Comparison of ENCODE assay signal across 16 cellular contexts in the genomic region with DNA sequence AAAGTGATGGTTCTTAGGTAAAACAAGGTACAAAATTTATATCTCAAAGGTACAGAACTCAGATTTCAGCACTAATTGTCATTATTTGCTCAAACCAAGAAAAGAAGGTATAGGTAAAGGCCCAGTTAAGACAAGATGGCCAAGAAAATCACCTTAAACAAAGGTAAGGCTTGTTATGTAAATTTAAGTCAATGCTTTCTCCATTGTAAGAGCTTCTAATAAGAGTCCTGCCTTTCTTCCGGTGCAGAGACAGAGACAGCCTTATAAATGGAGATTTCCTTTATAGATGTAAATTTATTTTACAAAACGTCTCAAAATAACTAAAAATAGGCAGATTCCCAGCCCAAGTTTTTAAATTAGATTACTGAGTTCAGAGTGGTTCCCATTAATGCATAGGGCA.
DNase-seq lines count a peak whose midpoint lies in the region; ATAC-seq and TF ChIP-seq lines count a peak whose summit lies in the region.
"Had no signal": no experiment of that assay in that cellular context is flagged by ENCODE, and none has a peak within 500 bp of the region (broad histone marks: within the 10 kb centered on the region; RNA-seq: fewer than 3 reads in every experiment).

No MANE protein-coding gene starts in this region.

- H3K36me3 Mint-ChIP-seq in H9 (ENCODE audit: insufficient read depth in 1 of 3, low read depth in 3 of 3) (peaks cover 13 to 22% (median 20%) of the 10 kb centered on the region in 3 experiments), endodermal cell (ENCODE audit: low read depth) (peaks cover 12% of the 10 kb centered on the region)
- H3K36me3 Mint-ChIP-seq: CD14-positive monocyte; CD4-positive, alpha-beta memory T cell had no signal

- TF ChIP-seq CTCF in H9 (conservative IDR thresholded peaks at IDR 0.05) (no peak), endodermal cell (conservative IDR thresholded peaks at IDR 0.05) (no peak), foreskin keratinocyte (conservative IDR thresholded peaks at IDR 0.05) (no peak)

- H2BK20ac ChIP-seq in H9 (ENCODE audit: low read depth, low read length, poor library complexity, severe bottlenecking): no peak overlapping the region

- no peak overlapping the region for H4K91ac ChIP-seq in H9 (ENCODE audit: insufficient read length, low read depth, low read length)

- H3K4me3 Mint-ChIP-seq in H9 (no peak overlapping the region), endodermal cell (no peak overlapping the region)
- H3K4me3 Mint-ChIP-seq: CD14-positive monocyte; CD4-positive, alpha-beta memory T cell had no signal

- H3K27me3 ChIP-seq in H9 (ENCODE audit: insufficient read depth, low read length) (no peaks in the 10 kb centered on the region), NT2/D1 (ENCODE audit: insufficient read depth, insufficient read length) (no peaks in the 10 kb centered on the region), endodermal cell (ENCODE audit: control insufficient read depth, insufficient read depth, low read length, poor library complexity, severe bottlenecking) (no peaks in the 10 kb centered on the region), foreskin keratinocyte (no peaks in the 10 kb centered on the region)

- no peak overlapping the region for H3T11ph ChIP-seq in H9 (ENCODE audit: low read length)

- H3K4me1 Mint-ChIP-seq in H9 (peaks cover 20 to 27% of the 10 kb centered on the region in 2 experiments), endodermal cell (no peaks in the 10 kb centered on the region)
- H3K4me1 Mint-ChIP-seq: CD14-positive monocyte; CD4-positive, alpha-beta memory T cell had no signal

- H3K27ac ChIP-seq in H9 (ENCODE audit: insufficient read length, low read depth, low read length): peak overlapping the region; percentile 55
- no peak overlapping the region for H3K27ac ChIP-seq in endodermal cell (ENCODE audit: low read depth, low read length)
- no peak overlapping the region for H3K27ac ChIP-seq in foreskin keratinocyte
- H3K27ac ChIP-seq: BLaER1, HL-60 had no signal

- no peak overlapping the region for H3K14ac ChIP-seq in H9 (ENCODE audit: insufficient read depth, low read length)

- H3K9me3 Mint-ChIP-seq in H9 (peaks cover 65 to 79% of the 10 kb centered on the region in 2 experiments), endodermal cell (peaks cover 69% of the 10 kb centered on the region)

- H3K56ac ChIP-seq in H9 (ENCODE audit: insufficient read length, low read depth, low read length): no peak overlapping the region

- no peaks in the 10 kb centered on the region for H3K23me2 ChIP-seq in H9 (ENCODE audit: insufficient read length, low read depth, low read length, poor library complexity, severe bottlenecking)

- H3K23ac ChIP-seq in H9 (ENCODE audit: insufficient read length, low read depth, low read length): no peak overlapping the region

- no peak overlapping the region for H4K5ac ChIP-seq in H9 (ENCODE audit: insufficient read length, low read depth, low read length)

- H2AFZ ChIP-seq in H9 (ENCODE audit: low read length): no peak overlapping the region

- no CpG with 5 or more reads among the region's 2 CpGs for WGBS in H9 (ENCODE audit: extremely low coverage, insufficient read length, low lambda C conversion rate)
- WGBS in endodermal cell (ENCODE audit: insufficient coverage in 1 of 2, insufficient read length in 1 of 2), 2 experiments: 50% methylated on average over 1 of the region's 2 CpGs; no CpG with 5 or more reads in 1 of the 2 experiments

- H3K36me3 ChIP-seq in NT2/D1 (ENCODE audit: insufficient read depth, insufficient read length, low read length) (no peaks in the 10 kb centered on the region), endodermal cell (ENCODE audit: control insufficient read depth, insufficient read depth, low read length) (no peaks in the 10 kb centered on the region)
- H3K36me3 ChIP-seq: BLaER1 had no signal

- no peaks in the 10 kb centered on the region for H3K79me2 ChIP-seq in H9 (ENCODE audit: insufficient read depth, low read length)

- no peak overlapping the region for H2AK5ac ChIP-seq in H9 (ENCODE audit: insufficient read length, low read length)

- no peak overlapping the region for H4K8ac ChIP-seq in H9 (replicated peaks; ENCODE audit: insufficient read length, low read depth, low read length)

- H3K9ac ChIP-seq in H9 (ENCODE audit: extremely low read depth, insufficient read length, low read length) (no peak overlapping the region), NT2/D1 (ENCODE audit: insufficient read length, low read depth) (no peak overlapping the region), endodermal cell (ENCODE audit: extremely low read depth, low read length, poor library complexity, severe bottlenecking) (no peak overlapping the region)
- H3K9ac ChIP-seq: BLaER1 had no signal

- ATAC-seq in GM19035 (IDR thresholded peaks at IDR 0.05; ENCODE audit: unreplicated experiment): no peak
- ATAC-seq in foreskin keratinocyte: no peak

- H3K79me1 ChIP-seq in H9 (ENCODE audit: insufficient read depth, low read depth, low read length, poor library complexity, severe bottlenecking): no peaks in the 10 kb centered on the region

- no peak overlapping the region for H2BK5ac ChIP-seq in H9 (ENCODE audit: insufficient read length, low read length)

- H3K27me3 Mint-ChIP-seq in H9 (ENCODE audit: low read depth) (no peaks in the 10 kb centered on the region; the same call in none of the 2 replicates), endodermal cell (ENCODE audit: insufficient read depth) (no peaks in the 10 kb centered on the region)
- H3K27me3 Mint-ChIP-seq: CD4-positive, alpha-beta memory T cell had no signal

- H3K4me3 ChIP-seq in NT2/D1 (ENCODE audit: insufficient read length, low read depth): no peak overlapping the region
- peak overlapping the region; percentile 28 for H3K4me3 ChIP-seq in endodermal cell (ENCODE audit: low read length)
- H3K4me3 ChIP-seq: BLaER1 had no signal

- peaks cover 19% of the 10 kb centered on the region for H3K9me3 ChIP-seq in H9 (ENCODE audit: control insufficient read depth, low read depth, low read length)
- no peaks in the 10 kb centered on the region for H3K9me3 ChIP-seq in NT2/D1 (ENCODE audit: insufficient read depth, low read length)
- H3K9me3 ChIP-seq in endodermal cell (ENCODE audit: control insufficient read depth, low read length): no peaks in the 10 kb centered on the region
- H3K9me3 ChIP-seq: BLaER1 had no signal

- no peak overlapping the region for H2BK120ac ChIP-seq in H9 (ENCODE audit: low read depth, low read length, poor library complexity, severe bottlenecking)

- no peak overlapping the region for H2BK15ac ChIP-seq in H9 (ENCODE audit: low read depth, low read length)

- no peak overlapping the region for H2BK12ac ChIP-seq in H9 (ENCODE audit: insufficient read length, low read depth, low read length)

- H3K27ac Mint-ChIP-seq in H9: peak overlapping the region; percentile 18 to 88 (median 77); a peak in 5 of 7 replicates
- no peak overlapping the region for H3K27ac Mint-ChIP-seq in endodermal cell
- H3K27ac Mint-ChIP-seq: CD14-positive monocyte; CD4-positive, alpha-beta memory T cell had no signal

- H3K18ac ChIP-seq in H9 (ENCODE audit: insufficient read length, low read depth, low read length): no peak overlapping the region

- H3K4me2 ChIP-seq in H9 (ENCODE audit: insufficient read depth, insufficient read length, low read length): peak overlapping the region; percentile 5
- H3K4me2 ChIP-seq: BLaER1 had no signal

- H3K4ac ChIP-seq in H9 (ENCODE audit: low read depth, low read length): no peak overlapping the region

- no peaks in the 10 kb centered on the region for H4K20me1 ChIP-seq in H9 (ENCODE audit: control insufficient read depth, insufficient read depth, insufficient read length)
- H4K20me1 ChIP-seq: BLaER1 had no signal

- DNase-seq in H9: no peak
- DNase-seq in NT2/D1 (ENCODE audit: low read depth, low spot score): peak; percentile 22
- DNase-seq in endodermal cell: no peak
- DNase-seq in inferior parietal cortex (ENCODE audit: extremely low spot score): no peak
- DNase-seq in NCI-H446 (lab: John Stamatoyannopoulos, UW): no peak
- DNase-seq in foreskin keratinocyte: no peak
- DNase-seq: 8988T; CD4-positive, alpha-beta memory T cell; DMS153; DMS79 treated with DMSO at 0.1 percent for 48 hours; GF-D8; HCEC 1CT had no signal

- H3K4me1 ChIP-seq in H9 (ENCODE audit: insufficient read depth, low read length) (no peaks in the 10 kb centered on the region), NT2/D1 (ENCODE audit: insufficient read depth, insufficient read length) (no peaks in the 10 kb centered on the region), endodermal cell (ENCODE audit: control insufficient read depth, insufficient read depth, low read length) (no peaks in the 10 kb centered on the region), foreskin keratinocyte (no peaks in the 10 kb centered on the region)
- H3K4me1 ChIP-seq: BLaER1 had no signal
